ENCODE assay signal across 8 cellular contexts in the genomic region with DNA sequence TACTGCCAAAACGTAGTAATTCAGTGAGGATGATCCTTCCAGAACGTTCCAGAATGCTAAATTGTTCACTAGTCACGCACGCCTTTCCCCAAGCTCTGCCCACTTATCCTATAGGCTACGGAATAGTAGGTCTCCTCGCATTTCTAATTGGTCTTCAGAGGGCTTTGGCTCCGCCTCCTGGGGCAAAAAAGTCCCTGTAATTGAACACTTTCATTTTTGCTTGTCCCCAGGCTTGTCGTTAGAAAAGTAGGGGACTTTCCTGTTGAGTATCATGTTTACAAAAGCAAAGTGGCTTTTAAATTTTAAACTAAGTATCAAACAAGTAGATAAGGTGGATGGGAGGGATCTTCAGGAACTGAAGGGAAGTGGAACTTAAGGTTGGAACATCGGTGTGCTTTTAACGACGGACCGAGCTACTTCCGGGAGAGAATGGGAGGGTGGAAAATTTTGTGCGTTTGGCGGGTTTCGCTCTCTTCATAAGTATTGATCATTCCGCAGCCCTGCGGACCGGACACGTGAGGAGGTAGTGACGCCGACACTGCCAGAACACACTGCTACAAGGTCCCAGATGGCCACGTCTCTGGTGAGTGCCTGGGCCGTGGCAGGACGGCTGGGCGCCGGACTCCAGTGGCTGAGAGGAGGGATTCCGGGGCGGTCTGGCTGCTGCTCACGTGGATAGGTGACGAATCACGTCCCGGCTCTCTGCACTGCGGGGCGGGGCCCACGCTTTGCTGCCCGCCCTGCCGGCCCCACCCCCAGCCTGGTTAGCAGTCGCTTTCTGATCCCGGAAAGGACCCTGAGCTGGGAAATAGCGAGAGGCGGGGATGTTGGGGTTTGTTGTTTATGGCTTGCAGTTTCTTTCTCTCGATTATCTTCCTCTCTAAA. TPM values are rescaled to one million over a fixed set of nuclear protein-coding genes. Genes with fewer than 3 reads are reported as not detected.
DNase-seq lines count a peak whose midpoint lies in the region; ATAC-seq and TF ChIP-seq lines count a peak whose summit lies in the region.

A gene (plus strand): TSS at position 406 of the 885 bp plus-strand sequence. CDS start 163 bp downstream, at position 569.

- DNase-seq in CD14-positive monocyte (ENCODE audit: low spot score) (peak; percentile 85), NCI-H748 (lab: John Stamatoyannopoulos, UW; ENCODE audit: unreplicated experiment) (peak; percentile 90), coronary artery (ENCODE audit: low spot score) (peak; percentile 90), left kidney (ENCODE audit: low read depth, low spot score) (peak; percentile 96)
- peak; percentile 78 for DNase-seq in activated CD4-positive, alpha-beta T cell treated with anti-CD3 and anti-CD28 coated beads, Interleukin-2, amount 50 U/mL, for 1 hour
- DNase-seq in stimulated activated CD4-positive, alpha-beta T cell treated with anti-CD3 and anti-CD28 coated beads, Interleukin-1b, Interleukin-23, amount 100 ng/mL, for 48 hours = peak; percentile 86

- no peak for TF ChIP-seq CTCF in CD14-positive monocyte (IDR thresholded peaks at IDR 0.05)
- no peak for TF ChIP-seq CTCF in coronary artery (IDR thresholded peaks at IDR 0.05)

- ATAC-seq in GM19395 (IDR thresholded peaks at IDR 0.05; ENCODE audit: unreplicated experiment) (peak; percentile 96), HG03558 (IDR thresholded peaks at IDR 0.05; ENCODE audit: extremely low read depth, unreplicated experiment) (peak; percentile 74)

- H3K36me3 Mint-ChIP-seq in CD14-positive monocyte = no peaks in the 10 kb centered on the region

- H3K4me1 Mint-ChIP-seq in CD14-positive monocyte = peaks cover 19% of the 10 kb centered on the region

- peaks cover 0 to 7% (median 2%) of the 10 kb centered on the region in 7 donors for H3K9me3 Mint-ChIP-seq in CD14-positive monocyte

- peak within 1 kb of the TSS; percentile 92 to 96 for H3K4me3 Mint-ChIP-seq in CD14-positive monocyte

- H3K4me3 ChIP-seq in coronary artery = peak within 1 kb of the TSS; percentile 76

- H3K27ac Mint-ChIP-seq in CD14-positive monocyte = peak within 1 kb of the TSS; percentile 97 to 99 (median 98)

- intact Hi-C loops in CD14-positive monocyte (cut with micrococcal nuclease) = no loop called here

- peaks cover 0 to 2% (median 2%) of the 10 kb centered on the region in 3 donors for H3K27me3 Mint-ChIP-seq in CD14-positive monocyte (ENCODE audit: low read depth in 3 of 3)

- H3K27ac ChIP-seq in coronary artery = peak within 1 kb of the TSS; percentile 84 to 92

RNA-seq across cellular contexts. Expression of the gene that starts here (rescaled TPM):
- polyA plus RNA-seq in CD14-positive monocyte = 10 to 100 TPM; 18.5 to 22.5 TPM

Comparison
In these comparisons a context has a peak if more than half of its experiments do, and no peak if none do; other contexts are left out.
1. Peak in every context shown above with its lines: DNase-seq, ATAC-seq, H3K4me3 ChIP-seq and H3K27ac ChIP-seq.